30 cellular contexts compared by ENCODE assay signal in the genomic region with DNA sequence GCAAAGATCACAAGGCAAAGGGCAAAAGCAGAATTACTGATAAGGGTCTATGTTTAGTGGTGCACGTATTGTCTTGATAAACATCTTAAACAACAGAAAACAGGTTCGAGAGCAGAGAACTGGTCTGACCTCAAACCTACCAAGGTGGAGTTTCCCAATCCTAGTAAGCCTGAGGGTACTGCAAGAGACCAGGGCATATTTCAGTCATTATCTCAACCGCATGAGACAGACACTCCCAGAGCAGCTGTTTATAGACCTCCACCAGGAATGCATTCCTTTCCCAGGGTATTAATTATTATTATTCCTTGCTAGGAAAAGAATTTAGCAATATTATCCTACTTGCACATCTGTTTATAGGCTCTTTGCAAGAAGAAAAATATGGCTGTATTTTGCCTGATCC. TPM values are rescaled to one million over a fixed set of nuclear protein-coding genes. Genes with fewer than 3 reads are reported as not detected.
"Had no signal": no experiment of that assay in that cellular context is flagged by ENCODE, and none has a peak within 500 bp of the region (broad histone marks: within the 10 kb centered on the region; RNA-seq: fewer than 3 reads in every experiment).

No MANE protein-coding gene starts in this region.

- H3K4me1 Mint-ChIP-seq: immature natural killer cell; naive thymus-derived CD8-positive, alpha-beta T cell; neural crest cell; stimulated activated memory B cell treated with anti-CD40 and anti-IgM and Interleukin-4, amounts not matched to agents 10 μg/mL and 1 μg/mL and 100 μg/mL, for 72 hours had no signal

- H3K27me3 ChIP-seq: pancreas, stomach, testis, thyroid gland, transverse colon, upper lobe of right lung, uterus had no signal

- H3K9me3 ChIP-seq: pancreas, prostate gland, testis, thyroid gland, upper lobe of right lung, uterus had no signal

- H3K4me3 ChIP-seq: left ventricle myocardium inferior, lung, pancreas, prostate gland, smooth muscle cell, stomach, testis, thyroid gland, transverse colon, upper lobe of right lung, uterus had no signal

- H3K4me1 ChIP-seq: pancreas, prostate gland, stomach, testis, transverse colon, upper lobe of right lung, uterus had no signal

- H3K27ac ChIP-seq: left ventricle myocardium inferior, pancreas, prostate gland, stomach, testis, thyroid gland, transverse colon, upper lobe of right lung, uterus had no signal

- FAIRE-seq: islet of Langerhans, pancreas had no signal

- H3K27ac Mint-ChIP-seq: immature natural killer cell; mesothelial cell of epicardium; naive thymus-derived CD8-positive, alpha-beta T cell; nephron; stimulated activated memory B cell treated with anti-CD40 and anti-IgM and Interleukin-4, amounts not matched to agents 10 μg/mL and 1 μg/mL and 100 μg/mL, for 72 hours had no signal

- H3K36me3 ChIP-seq: left ventricle myocardium inferior, prostate gland, transverse colon, uterus had no signal

- H3K4me3 Mint-ChIP-seq: immature natural killer cell; mesothelial cell of epicardium; naive thymus-derived CD8-positive, alpha-beta T cell; nephron; neural crest cell; stimulated activated memory B cell treated with anti-CD40 and anti-IgM and Interleukin-4, amounts not matched to agents 10 μg/mL and 1 μg/mL and 100 μg/mL, for 72 hours had no signal

- H3K27me3 Mint-ChIP-seq: stimulated activated memory B cell treated with anti-CD40 and anti-IgM and Interleukin-4, amounts not matched to agents 10 μg/mL and 1 μg/mL and 100 μg/mL, for 72 hours had no signal

- DNase-seq: hypothalamus; immature natural killer cell; left ventricle myocardium inferior; mesendoderm; naive thymus-derived CD8-positive, alpha-beta T cell; nucleus accumbens; pancreas; posterior cingulate gyrus; retina; right cardiac atrium; stimulated activated CD4-positive, alpha-beta T cell treated with anti-CD3 and anti-CD28 coated beads, Interleukin-1b, Interleukin-23, amount 100 ng/mL, for 48 hours; stimulated activated CD4-positive, alpha-beta T cell treated with anti-CD3 and anti-CD28 coated beads, Interleukin-2, amount 100 ng/mL, for 48 hours; stimulated activated CD4-positive, alpha-beta T cell treated with anti-CD3 and anti-CD28 coated beads, Interleukin-4, amount 100 ng/mL, for 4 hours; stimulated activated CD8-positive, alpha-beta memory T cell treated with anti-CD3 and anti-CD28 coated beads, Interleukin-4, amount 100 ng/mL, for 48 hours; stimulated activated naive CD4-positive, alpha-beta T cell treated with Interleukin-2 at 50 U/mL for 16 hours; stomach; testis; thyroid gland; transverse colon; upper lobe of right lung; uterus had no signal

- H3K36me3 Mint-ChIP-seq: immature natural killer cell; stimulated activated memory B cell treated with anti-CD40 and anti-IgM and Interleukin-4, amounts not matched to agents 10 μg/mL and 1 μg/mL and 100 μg/mL, for 72 hours had no signal

- H3K4me2 ChIP-seq: smooth muscle cell had no signal

RNA-seq across cellular contexts. Expression of a gene that starts 51.5 kb away (rescaled TPM):
- total RNA-seq: mononuclear cell; naive thymus-derived CD8-positive, alpha-beta T cell; neural crest cell had no signal
- polyA plus RNA-seq: immature natural killer cell; naive thymus-derived CD8-positive, alpha-beta T cell had no signal
